Comparison of ENCODE assay signal across 15 cellular contexts in the genomic region with DNA sequence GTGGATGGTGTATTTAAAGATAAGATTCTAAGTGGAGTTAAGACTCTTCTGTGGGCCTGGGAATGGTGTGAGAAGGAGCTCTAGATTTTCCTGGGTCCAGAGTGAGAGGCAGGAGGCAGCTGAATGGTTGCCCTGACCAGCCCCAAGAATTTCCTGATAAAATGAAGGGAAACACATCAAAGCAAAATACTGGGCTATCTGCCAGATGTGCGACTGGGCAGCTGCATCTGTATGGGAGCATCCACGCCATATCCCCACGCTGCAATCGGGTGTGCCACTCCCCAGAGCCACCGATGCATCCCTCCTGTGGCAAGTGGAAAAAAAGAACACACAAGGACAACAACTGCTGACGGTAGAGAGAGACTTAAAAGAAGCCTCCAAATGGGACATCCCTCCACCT.
DNase-seq lines count a peak whose midpoint lies in the region; ATAC-seq lines count a peak whose summit lies in the region.
"Had no signal": no experiment of that assay in that cellular context is flagged by ENCODE, and none has a peak within 500 bp of the region (broad histone marks: within the 10 kb centered on the region; RNA-seq: fewer than 3 reads in every experiment).

No MANE protein-coding gene starts in this region.

- DNase-seq in activated naive CD8-positive, alpha-beta T cell treated with anti-CD3 and anti-CD28 coated beads, Interleukin-2, amount 50 U/mL, for 24 hours, result no peak
- DNase-seq in SJCRH30 (peak; percentile 59 to 76), myocyte (ENCODE audit: low read depth) (peak; percentile 3)
- DNase-seq in activated naive CD4-positive, alpha-beta T cell treated with Interleukin-2 at 50 U/mL for 16 hours, result no peak
- DNase-seq: Calu3; CD8-positive, alpha-beta T cell; DMS79 treated with DMSO at 0.1 percent for 48 hours; GF-D8; GM23248; H7 had no signal

- H3K9me3 ChIP-seq in SJCRH30 (replicated peaks), result no peaks in the 10 kb centered on the region; the same call in 1 of the 2 replicates

- H3K4me3 ChIP-seq in SJCRH30, result no peak overlapping the region
- H3K4me3 ChIP-seq: BLaER1 treated with 17β-estradiol and CSF1 and Interleukin-3, amounts not matched to agents 10 nM and 100 nM; GM23248 had no signal

- no peaks in the 10 kb centered on the region for H3K9me3 Mint-ChIP-seq in activated naive CD8-positive, alpha-beta T cell (ENCODE audit: low read depth)
- no peaks in the 10 kb centered on the region for H3K9me3 Mint-ChIP-seq in activated naive CD8-positive, alpha-beta T cell treated with anti-CD3 and anti-CD28 coated beads, Interleukin-2, amount 50 U/mL, for 24 hours
- H3K9me3 Mint-ChIP-seq: CD8-positive, alpha-beta T cell had no signal

- H3K27ac Mint-ChIP-seq in activated naive CD8-positive, alpha-beta T cell, result peak overlapping the region; percentile 34
- no peak overlapping the region for H3K27ac Mint-ChIP-seq in activated naive CD8-positive, alpha-beta T cell treated with anti-CD3 and anti-CD28 coated beads, Interleukin-2, amount 50 U/mL, for 24 hours
- H3K27ac Mint-ChIP-seq: B cell; CD8-positive, alpha-beta T cell had no signal

- H3K27me3 Mint-ChIP-seq in activated naive CD8-positive, alpha-beta T cell, result no peaks in the 10 kb centered on the region
- no peaks in the 10 kb centered on the region for H3K27me3 Mint-ChIP-seq in activated naive CD8-positive, alpha-beta T cell treated with anti-CD3 and anti-CD28 coated beads, Interleukin-2, amount 50 U/mL, for 24 hours
- H3K27me3 Mint-ChIP-seq: B cell, IgD-negative memory B cell had no signal

- H3K4me3 Mint-ChIP-seq in activated naive CD8-positive, alpha-beta T cell, result no peak overlapping the region
- no peak overlapping the region for H3K4me3 Mint-ChIP-seq in activated naive CD8-positive, alpha-beta T cell treated with anti-CD3 and anti-CD28 coated beads, Interleukin-2, amount 50 U/mL, for 24 hours
- H3K4me3 Mint-ChIP-seq: B cell; CD8-positive, alpha-beta T cell; IgD-negative memory B cell had no signal

- peaks cover 17% of the 10 kb centered on the region for H3K4me1 ChIP-seq in SJCRH30

- no peaks in the 10 kb centered on the region for H3K36me3 ChIP-seq in SJCRH30

- no peak for ATAC-seq in activated naive CD8-positive, alpha-beta T cell treated with anti-CD3 and anti-CD28 coated beads, Interleukin-2, amount 50 U/mL, for 24 hours
- ATAC-seq in GM18867 (IDR thresholded peaks at IDR 0.05; ENCODE audit: unreplicated experiment), result no peak
- ATAC-seq: CD8-positive, alpha-beta T cell had no signal

- H3K4me1 Mint-ChIP-seq in activated naive CD8-positive, alpha-beta T cell (ENCODE audit: low read depth), result no peaks in the 10 kb centered on the region
- H3K4me1 Mint-ChIP-seq in activated naive CD8-positive, alpha-beta T cell treated with anti-CD3 and anti-CD28 coated beads, Interleukin-2, amount 50 U/mL, for 24 hours, result no peaks in the 10 kb centered on the region
- H3K4me1 Mint-ChIP-seq: B cell, IgD-negative memory B cell had no signal

- H3K27me3 ChIP-seq in SJCRH30, result no peaks in the 10 kb centered on the region
- H3K27me3 ChIP-seq: BLaER1 treated with 17β-estradiol and CSF1 and Interleukin-3, amounts not matched to agents 10 nM and 100 nM had no signal

- H3K36me3 Mint-ChIP-seq in activated naive CD8-positive, alpha-beta T cell, result peaks cover 27% of the 10 kb centered on the region
- H3K36me3 Mint-ChIP-seq in activated naive CD8-positive, alpha-beta T cell treated with anti-CD3 and anti-CD28 coated beads, Interleukin-2, amount 50 U/mL, for 24 hours (ENCODE audit: low read depth), result peaks cover 7% of the 10 kb centered on the region

- H3K27ac ChIP-seq in SJCRH30, result no peak overlapping the region
- H3K27ac ChIP-seq: BLaER1 treated with 17β-estradiol and CSF1 and Interleukin-3, amounts not matched to agents 10 nM and 100 nM; GM23248 had no signal

Comparison
In these comparisons a context has a peak if more than half of its experiments do, and no peak if none do; other contexts are left out.
1. DNase-seq: peak in SJCRH30 (2 of 2) and myocyte (single experiment); none in activated naive CD8-positive, alpha-beta T cell treated with anti-CD3 and anti-CD28 coated beads, Interleukin-2, amount 50 U/mL, for 24 hours (single experiment) and activated naive CD4-positive, alpha-beta T cell treated with Interleukin-2 at 50 U/mL for 16 hours (single experiment).